ENCODE assay signal across 9 cellular contexts in the genomic region with DNA sequence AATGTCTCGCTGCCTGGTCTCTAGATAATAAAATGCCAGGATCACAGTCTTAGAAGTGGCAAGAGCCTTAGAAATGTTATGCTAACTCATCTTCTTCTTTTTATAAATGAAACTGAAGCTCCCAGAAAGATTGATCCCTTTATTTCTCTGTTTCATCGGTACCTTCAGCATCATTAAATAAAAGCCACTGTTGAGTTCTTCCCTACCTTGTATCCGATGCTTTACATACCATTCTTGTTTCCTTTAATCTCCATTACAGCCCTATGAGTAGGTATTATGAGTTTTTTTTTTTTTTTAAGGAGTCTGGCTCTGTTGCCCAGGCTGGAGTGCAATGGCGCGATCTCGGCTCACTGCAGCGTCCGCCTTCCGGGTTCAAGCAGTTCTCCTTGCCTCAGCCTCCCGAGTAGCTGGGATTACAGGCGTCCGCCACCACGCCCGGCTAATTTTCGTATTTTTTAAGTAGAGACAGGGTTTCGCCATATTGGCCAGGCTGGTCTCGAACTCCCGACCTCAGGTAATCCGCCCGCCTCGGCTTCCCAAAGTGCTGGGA. TPM values are rescaled to one million over a fixed set of nuclear protein-coding genes. Genes with fewer than 3 reads are reported as not detected.
DNase-seq lines count a peak whose midpoint lies in the region; ATAC-seq and TF ChIP-seq lines count a peak whose summit lies in the region.
"Had no signal": no experiment of that assay in that cellular context is flagged by ENCODE, and none has a peak within 500 bp of the region (broad histone marks: within the 10 kb centered on the region; RNA-seq: fewer than 3 reads in every experiment).

No MANE protein-coding gene starts in this region.

- no peak for TF ChIP-seq RAD21 in HCT116 (IDR thresholded peaks at IDR 0.05; ENCODE audit: low read depth)

- ATAC-seq in HCT116 (no peak), HG02870 (IDR thresholded peaks at IDR 0.05; ENCODE audit: unreplicated experiment) (no peak), HG02588 (IDR thresholded peaks at IDR 0.05; ENCODE audit: unreplicated experiment) (no peak)
- ATAC-seq in activated CD8-positive, alpha-beta T cell treated with anti-CD3 and anti-CD28 coated beads for 36 hours, result no peak

- no peak for TF ChIP-seq CTCF in HCT116 (IDR thresholded peaks at IDR 0.05 in 2 of 3, conservative IDR thresholded peaks at IDR 0.05 in 1 of 3; ENCODE audit: borderline replicate concordance in 1 of 3, insufficient read depth in 1 of 3, low read depth in 2 of 3, low read length in 2 of 3)
- TF ChIP-seq CTCF in activated CD8-positive, alpha-beta T cell treated with anti-CD3 and anti-CD28 coated beads for 36 hours (IDR thresholded peaks at IDR 0.05), result no peak
- no peak for TF ChIP-seq CTCF in spleen (IDR thresholded peaks at IDR 0.05 in 8 of 11, conservative IDR thresholded peaks at IDR 0.05 in 3 of 11)

- peak overlapping the region; percentile 59 for H2AFZ ChIP-seq in HCT116 (ENCODE audit: low read depth, low read length, poor library complexity, severe bottlenecking)

- H3K4me3 Mint-ChIP-seq in activated CD8-positive, alpha-beta T cell treated with anti-CD3 and anti-CD28 coated beads for 36 hours, result peak overlapping the region; percentile 94

- WGBS in spleen, 5 donors, result 88 to 92% (median 91%) methylated on average over 21 of the region's 21 CpGs

- POLR2A ChIA-PET in HCT116 (lab: Charles Lee), result interaction anchor here (1.0 kb wide), 2 partner anchors 17 to 32 kb away, joined by 3 to 5 read pairs; no protein-coding TSS in a partner anchor
- POLR2A ChIA-PET in activated CD8-positive, alpha-beta T cell treated with anti-CD3 and anti-CD28 coated beads for 36 hours (lab: Charles Lee), result interaction anchor here (1.0 kb wide), 1 partner anchor 8 kb away, joined by 3 read pairs; no protein-coding TSS in a partner anchor

- peak overlapping the region; percentile 70 for H3K9ac ChIP-seq in HCT116 (ENCODE audit: low read length)

- H3K27me3 Mint-ChIP-seq in activated CD8-positive, alpha-beta T cell treated with anti-CD3 and anti-CD28 coated beads for 36 hours, result peaks cover 10% of the 10 kb centered on the region

- H3K27ac ChIP-seq in HCT116 (ENCODE audit: low read depth, low read length) (peak overlapping the region; percentile 71; the same call in 1 of the 2 replicates), spleen (peak overlapping the region; percentile 59 to 90 (median 80))

- no peaks in the 10 kb centered on the region for H4K20me1 ChIP-seq in HCT116 (ENCODE audit: insufficient read depth)

- H3K36me3 ChIP-seq in HCT116 (ENCODE audit: control insufficient read depth in 1 of 2, insufficient read depth in 2 of 2, low read length in 2 of 2) (no peaks in the 10 kb centered on the region), spleen (peaks cover 0 to 9% (median 6%) of the 10 kb centered on the region in 6 donors)

- peaks cover 22% of the 10 kb centered on the region for H3K4me1 Mint-ChIP-seq in activated CD8-positive, alpha-beta T cell treated with anti-CD3 and anti-CD28 coated beads for 36 hours (ENCODE audit: low read depth)

- no peaks in the 10 kb centered on the region for H3K9me3 ChIP-seq in HCT116 (ENCODE audit: control insufficient read depth in 1 of 2, insufficient read depth in 1 of 2, low read depth in 1 of 2, low read length in 2 of 2)
- no peaks in the 10 kb centered on the region for H3K9me3 ChIP-seq in spleen

- no peaks in the 10 kb centered on the region for H3K9me3 Mint-ChIP-seq in activated CD8-positive, alpha-beta T cell treated with anti-CD3 and anti-CD28 coated beads for 36 hours

- H3K4me2 ChIP-seq in HCT116 (ENCODE audit: low read length), result peak overlapping the region; percentile 82

- RAD21 ChIA-PET in HCT116 (lab: Charles Lee; ENCODE audit: low non-redundant PET in 1 of 2, low total read pairs in 2 of 2, uncharacterized antibody in 2 of 2, unreplicated experiment in 2 of 2), result no interaction called here

- intact Hi-C loops in HCT116 (cut with micrococcal nuclease), result loop anchor here (10.0 kb wide), 1 partner anchor 266 kb away; no protein-coding TSS in a partner anchor
- intact Hi-C loops in activated CD8-positive, alpha-beta T cell treated with anti-CD3 and anti-CD28 coated beads for 36 hours (cut with micrococcal nuclease), result loop anchor here (5.0 kb wide), 1 partner anchor 121 kb away; no protein-coding TSS in a partner anchor
- intact Hi-C loops in spleen (cut with DNase I; ENCODE audit: low total_unique reads), result loop anchor here (5.0 kb wide), 1 partner anchor 121 kb away; no protein-coding TSS in a partner anchor

- DNase-seq in HCT116 (ENCODE audit: low read depth, low spot score) (no peak), spleen (no peak), COR-L47 (lab: John Stamatoyannopoulos, UW) (no peak), COLO829 (ENCODE audit: low spot score) (no peak)
- no peak for DNase-seq in activated CD8-positive, alpha-beta T cell treated with anti-CD3 and anti-CD28 coated beads for 36 hours

- CTCF ChIA-PET in HCT116 (lab: Charles Lee), result interaction anchor here (0.6 to 1.2 kb wide), 9 partner anchors 12 to 270 kb away, joined by 3 to 11 read pairs (median 3); partner anchors contain the start of genes HTR3C and PARL
- CTCF ChIA-PET in activated CD8-positive, alpha-beta T cell treated with anti-CD3 and anti-CD28 coated beads for 36 hours (lab: Charles Lee), result interaction anchor here (0.6 to 1.9 kb wide), 18 partner anchors 9 to 293 kb away, joined by 3 to 14 read pairs (median 4); partner anchors contain the start of genes EIF2B5 and PARL

- H3K4me1 ChIP-seq in HCT116 (ENCODE audit: control insufficient read depth in 1 of 2, insufficient read depth in 2 of 2, low read length in 2 of 2) (peaks cover 4 to 13% of the 10 kb centered on the region in 2 experiments; a peak in 3 of 4 replicates), spleen (peaks cover 0 to 36% (median 20%) of the 10 kb centered on the region in 6 donors)

- H3K4me3 ChIP-seq in HCT116 (replicated peaks in 1 of 2; ENCODE audit: low read depth in 1 of 2, low read length in 2 of 2) (peak overlapping the region; percentile 83 to 100), iPS-11a (ENCODE audit: low read depth, low read length) (peak overlapping the region; percentile 98), spleen (peak overlapping the region; percentile 61 to 100 (median 97))

- TF ChIP-seq POLR2A in HCT116 (IDR thresholded peaks at IDR 0.05; ENCODE audit: borderline replicate concordance, extremely low read depth, insufficient read depth, insufficient read length), result no peak
- no peak for TF ChIP-seq POLR2A in spleen (IDR thresholded peaks at IDR 0.05)

- no peaks in the 10 kb centered on the region for H3K9me2 ChIP-seq in HCT116 (ENCODE audit: insufficient read depth)

- H3K27ac Mint-ChIP-seq in activated CD8-positive, alpha-beta T cell treated with anti-CD3 and anti-CD28 coated beads for 36 hours, result peak overlapping the region; percentile 82

- no peaks in the 10 kb centered on the region for H3K27me3 ChIP-seq in HCT116 (ENCODE audit: insufficient read depth, low read length)
- peaks cover 0 to 2% (median 0%) of the 10 kb centered on the region in 7 donors for H3K27me3 ChIP-seq in spleen (replicated peaks in 1 of 7)

- H3K36me3 Mint-ChIP-seq in activated CD8-positive, alpha-beta T cell treated with anti-CD3 and anti-CD28 coated beads for 36 hours (ENCODE audit: low read depth), result peaks cover 3% of the 10 kb centered on the region

- no peaks in the 10 kb centered on the region; the same call in 1 of the 2 replicates for H3K79me2 ChIP-seq in HCT116 (ENCODE audit: insufficient read depth, low read length)

- BruUV-seq in HCT116 (replicated peaks; lab: Mats Ljungman, UMichigan), result TSS peak; percentile 69

TF ChIP-seq in HCT116, 20 proteins besides CTCF, POLR2A, EP300 and RAD21:
- TF ChIP-seq, protein P1, sequence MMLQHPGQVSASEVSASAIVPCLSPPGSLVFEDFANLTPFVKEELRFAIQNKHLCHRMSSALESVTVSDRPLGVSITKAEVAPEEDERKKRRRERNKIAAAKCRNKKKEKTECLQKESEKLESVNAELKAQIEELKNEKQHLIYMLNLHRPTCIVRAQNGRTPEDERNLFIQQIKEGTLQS (IDR thresholded peaks at IDR 0.05), result no peak

RNA-seq across cellular contexts. Expression of gene ABCC5, which starts 0.8 kb away (rescaled TPM):
- total RNA-seq in HCT116 (2021; ENCODE audit: unreplicated experiment) (16.9 TPM), spleen (100 to 1,000 TPM in 1 of 7 donors, 10 to 100 TPM in 6; 44.4 to 112 (median 71.9) TPM)
- polyA plus RNA-seq in HCT116 (2012), result 4.9 and 6.4 TPM in 2 replicates
- 10 to 100 TPM; 16.2 to 17.7 TPM for total RNA-seq in activated CD8-positive, alpha-beta T cell treated with anti-CD3 and anti-CD28 coated beads for 36 hours
- 10 to 100 TPM; 19.6 to 33.5 (median 25.8) TPM for polyA plus RNA-seq in spleen

RNA-seq across cellular contexts. Expression of gene HTR3D, which starts 13.0 kb away (rescaled TPM):
- total RNA-seq in HCT116 (2021; ENCODE audit: unreplicated experiment) (not detected), spleen (not detected)
- polyA plus RNA-seq in HCT116 (2012), result not detected in 2 replicates
- not detected for total RNA-seq in activated CD8-positive, alpha-beta T cell treated with anti-CD3 and anti-CD28 coated beads for 36 hours
- polyA plus RNA-seq in spleen, result not detected
- total RNA-seq: activated CD8-positive, alpha-beta memory T cell treated with anti-CD3 and anti-CD28 coated beads for 36 hours had no signal

RNA-seq across cellular contexts. Expression of gene HTR3C, which starts 34.3 kb away (rescaled TPM):
- total RNA-seq in HCT116 (2021; ENCODE audit: unreplicated experiment), result not detected
- polyA plus RNA-seq in HCT116 (2012), result not detected in 2 replicates
- not detected for total RNA-seq in activated CD8-positive, alpha-beta T cell treated with anti-CD3 and anti-CD28 coated beads for 36 hours
- not detected for total RNA-seq in spleen
- polyA plus RNA-seq in spleen, result not detected
- total RNA-seq: activated CD8-positive, alpha-beta memory T cell treated with anti-CD3 and anti-CD28 coated beads for 36 hours had no signal
